Comparison of ENCODE assay signal across 9 cellular contexts in the genomic region with DNA sequence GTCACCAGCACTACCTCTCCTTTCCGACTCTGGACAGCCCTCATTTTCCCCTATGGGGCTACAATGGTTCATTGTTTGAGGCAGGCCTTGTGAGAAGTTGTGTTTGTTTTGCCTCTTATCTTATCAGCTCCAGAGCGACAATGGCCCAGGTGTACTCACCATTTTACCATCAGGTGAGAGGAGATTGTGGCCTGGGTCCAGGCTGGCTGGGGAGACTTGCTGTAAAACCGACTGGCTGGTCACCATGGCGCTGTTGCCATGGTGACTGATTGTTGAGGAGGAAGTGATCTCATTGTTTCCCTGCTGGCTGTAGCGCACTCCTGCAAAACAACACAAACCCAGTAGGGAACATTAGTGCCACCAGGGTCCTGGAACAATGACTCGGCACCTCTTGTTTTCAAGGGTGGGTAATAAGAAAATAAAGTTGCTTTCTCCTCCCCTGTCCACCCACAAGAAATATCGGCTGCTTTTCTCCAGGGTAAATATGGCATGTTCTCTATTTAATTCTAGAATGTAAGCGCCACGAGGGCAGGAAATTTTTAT. TPM values are rescaled to one million over a fixed set of nuclear protein-coding genes. Genes with fewer than 3 reads are reported as not detected.
DNase-seq lines count a peak whose midpoint lies in the region; ATAC-seq, FAIRE-seq and TF ChIP-seq lines count a peak whose summit lies in the region.
"Had no signal": no experiment of that assay in that cellular context is flagged by ENCODE, and none has a peak within 500 bp of the region (broad histone marks: within the 10 kb centered on the region; RNA-seq: fewer than 3 reads in every experiment).

No MANE protein-coding gene starts in this region.

- H3K27me3 ChIP-seq in WERI-Rb-1 (ENCODE audit: insufficient read depth, low read depth, severe bottlenecking), result no peaks in the 10 kb centered on the region
- H3K27me3 ChIP-seq: SJSA1 had no signal

- no peak overlapping the region for H3K9ac ChIP-seq in kidney (ENCODE audit: low read length in 2 of 2)

- peak overlapping the region; percentile 26; the same call in 1 of the 2 replicates for H3K27ac ChIP-seq in C4-2B
- peak overlapping the region; percentile 68 to 88 for H3K27ac ChIP-seq in kidney (ENCODE audit: low read depth in 2 of 2, low read length in 2 of 2)
- no peak overlapping the region for H3K27ac ChIP-seq in WERI-Rb-1
- H3K27ac ChIP-seq: SJSA1 had no signal

- H3K4me1 ChIP-seq in kidney (ENCODE audit: control insufficient read depth in 1 of 2, insufficient read depth in 1 of 2, low read depth in 1 of 2, low read length in 2 of 2), result peaks cover 41 to 44% of the 10 kb centered on the region in 2 donors

- peaks cover 6 to 59% of the 10 kb centered on the region in 2 donors for H3K36me3 ChIP-seq in kidney (ENCODE audit: control insufficient read depth in 1 of 2, insufficient read depth in 2 of 2, low read length in 2 of 2)
- H3K36me3 ChIP-seq in WERI-Rb-1, result no peaks in the 10 kb centered on the region
- H3K36me3 ChIP-seq: SJSA1 had no signal

- H3K9me3 ChIP-seq in kidney (ENCODE audit: control insufficient read depth in 1 of 2, low read length in 2 of 2), result no peaks in the 10 kb centered on the region
- H3K9me3 ChIP-seq in WERI-Rb-1 (ENCODE audit: severe bottlenecking), result no peaks in the 10 kb centered on the region
- H3K9me3 ChIP-seq: SJSA1 had no signal

- H3K4me3 ChIP-seq in kidney (ENCODE audit: low read length in 2 of 2), result no peak overlapping the region
- no peak overlapping the region for H3K4me3 ChIP-seq in WERI-Rb-1 (ENCODE audit: low read depth, low read length)
- H3K4me3 ChIP-seq: SJSA1 had no signal

- no peak for ATAC-seq in HG03039 (IDR thresholded peaks at IDR 0.05; ENCODE audit: unreplicated experiment)
- no peak for ATAC-seq in GM21529 (IDR thresholded peaks at IDR 0.05; ENCODE audit: unreplicated experiment)
- ATAC-seq in HG03521 (IDR thresholded peaks at IDR 0.05; ENCODE audit: unreplicated experiment), result no peak

- TF ChIP-seq CTCF in C4-2B (conservative IDR thresholded peaks at IDR 0.05), result no peak
- no peak for TF ChIP-seq CTCF in kidney (IDR thresholded peaks at IDR 0.05; ENCODE audit: borderline replicate concordance, extremely low read depth, insufficient read depth)
- TF ChIP-seq CTCF in WERI-Rb-1 (IDR thresholded peaks at IDR 0.05; ENCODE audit: low read depth, low read length), result no peak

- intact Hi-C loops in kidney (cut with DNase I), result no loop called here

- FAIRE-seq in kidney (lab: Jason Lieb, UNC), result no peak

- DNase-seq in M059J (ENCODE audit: low read depth) (peak; percentile 78), SW480 (ENCODE audit: low spot score) (peak; percentile 80), kidney (peak; percentile 88), WERI-Rb-1 (no peak)

RNA-seq across cellular contexts. Expression of gene HNF1B, which starts 34.4 kb away (rescaled TPM):
- total RNA-seq in M059J (2014; rRNA removed; shearing (Covaris generic)), result not detected in 2 replicates
- 185 TPM for total RNA-seq in kidney
- 84.1 TPM for polyA plus RNA-seq in kidney (ENCODE audit: insufficient read depth, low read depth, low replicate concordance)
- total RNA-seq: SJSA1 had no signal

Comparison
In these comparisons a context has a peak if more than half of its experiments do, and no peak if none do; other contexts are left out.
1. RNA of gene HNF1B, which starts 34.4 kb away (total RNA-seq): 185 TPM in kidney (single experiment); not detected in M059J; every median in the first group is over 100 times any median in the second.